In the genomic region with DNA sequence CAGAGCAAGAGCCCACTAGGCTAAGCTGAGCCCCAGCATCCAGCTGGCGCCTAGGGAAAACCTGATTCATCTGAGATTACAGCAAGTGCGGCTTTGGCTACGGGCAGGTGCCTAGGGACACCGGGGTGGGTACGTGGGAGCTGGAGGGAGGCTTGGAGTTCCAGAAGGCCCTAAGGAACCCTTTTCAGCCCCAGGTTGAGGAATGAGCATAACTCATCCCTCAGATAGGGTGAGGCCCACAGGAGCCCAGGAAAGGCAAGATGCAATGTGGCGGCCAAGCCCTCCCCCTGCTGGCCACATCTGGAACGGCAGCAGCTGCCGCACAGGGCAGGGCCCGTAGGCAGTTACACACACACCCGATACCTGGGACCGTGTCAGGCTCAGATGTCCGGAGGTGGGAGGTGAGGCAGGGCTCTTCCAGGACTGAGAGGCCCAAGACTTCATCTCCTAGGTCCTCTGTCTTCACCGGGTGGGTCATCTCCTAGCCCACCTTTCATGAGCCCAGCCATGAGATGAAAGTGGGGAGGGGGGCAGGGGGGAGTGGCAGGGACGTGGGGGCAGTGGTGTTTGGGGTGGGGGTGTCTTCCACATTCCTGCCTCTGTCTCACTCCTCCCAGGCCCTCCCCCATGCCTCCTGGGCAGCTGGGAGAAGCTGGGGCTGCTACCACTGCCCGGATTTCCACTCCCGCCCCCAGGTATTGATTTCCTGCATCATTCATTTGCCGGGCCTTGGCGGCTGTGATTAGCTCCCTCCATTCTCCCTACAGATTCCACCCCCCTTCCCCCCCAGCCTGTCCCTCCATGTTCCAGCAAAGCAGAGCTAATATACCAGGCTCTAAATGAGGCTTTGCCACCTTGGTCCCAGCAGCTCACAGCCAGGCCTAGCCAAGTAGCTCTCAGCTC, we compare ENCODE assay signal across 8 cellular contexts. TPM values are rescaled to one million over a fixed set of nuclear protein-coding genes. Genes with fewer than 3 reads are reported as not detected.
DNase-seq lines count a peak whose midpoint lies in the region; ATAC-seq, FAIRE-seq and TF ChIP-seq lines count a peak whose summit lies in the region.

No MANE protein-coding gene starts in this region.

- H3K27me3 Mint-ChIP-seq in astrocyte (ENCODE audit: low read depth, unreplicated experiment) = peaks cover 63% of the 10 kb centered on the region

- no peaks in the 10 kb centered on the region for H3K36me3 ChIP-seq in astrocyte (ENCODE audit: insufficient read depth, low read length)
- H3K36me3 ChIP-seq in hepatocyte (replicated peaks; ENCODE audit: insufficient read depth, low read depth) = no peaks in the 10 kb centered on the region
- H3K36me3 ChIP-seq in smooth muscle cell (ENCODE audit: low read depth) = no peaks in the 10 kb centered on the region

- H3K27ac Mint-ChIP-seq in astrocyte (ENCODE audit: unreplicated experiment) = no peak overlapping the region

- no peaks in the 10 kb centered on the region for H3K9me3 Mint-ChIP-seq in astrocyte (ENCODE audit: unreplicated experiment)

- peaks cover 21% of the 10 kb centered on the region for H4K20me1 ChIP-seq in astrocyte (ENCODE audit: insufficient read depth, low read length)
- H4K20me1 ChIP-seq in hepatocyte (ENCODE audit: insufficient read depth, poor library complexity, severe bottlenecking) = peaks cover 10% of the 10 kb centered on the region
- H4K20me1 ChIP-seq in smooth muscle cell (ENCODE audit: low read depth) = peaks cover 22% of the 10 kb centered on the region

- H3K79me2 ChIP-seq in astrocyte (ENCODE audit: insufficient read depth, low read length) = peaks cover 19% of the 10 kb centered on the region
- H3K79me2 ChIP-seq in hepatocyte = no peaks in the 10 kb centered on the region
- no peaks in the 10 kb centered on the region for H3K79me2 ChIP-seq in smooth muscle cell (ENCODE audit: low read depth)

- no peak for FAIRE-seq in astrocyte (lab: Jason Lieb, UNC)

- H3K4me2 ChIP-seq in astrocyte (ENCODE audit: low read length) = peak overlapping the region; percentile 58
- H3K4me2 ChIP-seq in hepatocyte = no peak overlapping the region
- no peak overlapping the region for H3K4me2 ChIP-seq in smooth muscle cell

- H3F3A ChIP-seq in smooth muscle cell (ENCODE audit: low read depth) = no peaks in the 10 kb centered on the region

- peaks cover 23% of the 10 kb centered on the region for H3K4me1 ChIP-seq in astrocyte (ENCODE audit: insufficient read depth, low read length)
- H3K4me1 ChIP-seq in hepatocyte (ENCODE audit: insufficient read depth) = peaks cover 11% of the 10 kb centered on the region
- H3K4me1 ChIP-seq in smooth muscle cell (ENCODE audit: low read depth) = peaks cover 18% of the 10 kb centered on the region

- H3K36me3 Mint-ChIP-seq in astrocyte (ENCODE audit: low read depth, unreplicated experiment) = no peaks in the 10 kb centered on the region

- peak overlapping the region; percentile 41 for H3K27ac ChIP-seq in astrocyte (ENCODE audit: low read depth, low read length)
- H3K27ac ChIP-seq in hepatocyte = no peak overlapping the region
- H3K27ac ChIP-seq in smooth muscle cell (ENCODE audit: low read depth) = no peak overlapping the region

- H3K4me1 Mint-ChIP-seq in astrocyte (ENCODE audit: low read depth, unreplicated experiment) = peaks cover 8% of the 10 kb centered on the region

- peak overlapping the region; percentile 42 for H3K9ac ChIP-seq in astrocyte (ENCODE audit: low read length)
- H3K9ac ChIP-seq in smooth muscle cell (ENCODE audit: low read depth) = no peak overlapping the region

- H3K9me3 ChIP-seq in astrocyte (ENCODE audit: insufficient read depth, low read depth, low read length) (no peaks in the 10 kb centered on the region), hepatocyte (ENCODE audit: low read depth) (no peaks in the 10 kb centered on the region), smooth muscle cell (replicated peaks; ENCODE audit: low read depth) (no peaks in the 10 kb centered on the region)

- 28% methylated on average over 16 of the region's 18 CpGs for WGBS in hepatocyte (ENCODE audit: low lambda C conversion rate, missing lambda C conversion rate)
- WGBS in smooth muscle cell (ENCODE audit: low lambda C conversion rate) = 38% methylated on average over 18 of the region's 18 CpGs

- DNase-seq in AG08396 (ENCODE audit: low spot score) (peak; percentile 88), NCI-H1092 (lab: John Stamatoyannopoulos, UW) (peak; percentile 45), T-helper 9 cell (peak; percentile 78), astrocyte (ENCODE audit: low read depth) (peak; percentile 18), hepatocyte (ENCODE audit: low spot score) (peak; percentile 80), smooth muscle cell (lab: John Stamatoyannopoulos, UW; ENCODE audit: unreplicated experiment) (peak; percentile 41)

- TF ChIP-seq CTCF in astrocyte (IDR thresholded peaks at IDR 0.05; ENCODE audit: insufficient read depth, low read depth, low read length) = peak; percentile 93
- TF ChIP-seq CTCF in hepatocyte (IDR thresholded peaks at IDR 0.05; ENCODE audit: poor library complexity) = peak; percentile 93
- peak; percentile 97 for TF ChIP-seq CTCF in smooth muscle cell (IDR thresholded peaks at IDR 0.05; ENCODE audit: borderline replicate concordance, insufficient read depth, poor library complexity, severe bottlenecking)

- H3K9me2 ChIP-seq in hepatocyte (replicated peaks; ENCODE audit: insufficient read depth) = no peaks in the 10 kb centered on the region

- H3K27me3 ChIP-seq in astrocyte (ENCODE audit: insufficient read depth, low read length) = peaks cover 4% of the 10 kb centered on the region
- peaks cover 44% of the 10 kb centered on the region for H3K27me3 ChIP-seq in hepatocyte
- H3K27me3 ChIP-seq in smooth muscle cell (ENCODE audit: low read depth) = peaks cover 53% of the 10 kb centered on the region

- no peak overlapping the region for H3K4me3 Mint-ChIP-seq in astrocyte (ENCODE audit: unreplicated experiment)

- H3K4me3 ChIP-seq in astrocyte (ENCODE audit: insufficient read depth, low read depth, low read length) = no peak overlapping the region
- no peak overlapping the region for H3K4me3 ChIP-seq in hepatocyte
- H3K4me3 ChIP-seq in smooth muscle cell = no peak overlapping the region

- H2AFZ ChIP-seq in astrocyte (ENCODE audit: low read depth, low read length) = no peak overlapping the region
- H2AFZ ChIP-seq in hepatocyte = no peak overlapping the region
- no peak overlapping the region for H2AFZ ChIP-seq in smooth muscle cell (ENCODE audit: low read depth)

- peak; percentile 49 for ATAC-seq in GM19025 (IDR thresholded peaks at IDR 0.05; ENCODE audit: low read depth, unreplicated experiment)
- no peak for ATAC-seq in HG03159 (IDR thresholded peaks at IDR 0.05; ENCODE audit: unreplicated experiment)

RNA-seq across cellular contexts. Expression of a gene that starts 5.5 kb away (rescaled TPM):
- total RNA-seq in astrocyte (5.5 and 5.9 TPM in 2 replicates), hepatocyte (2.8 and 5.8 TPM in 2 replicates), smooth muscle cell (5.7 and 12.5 TPM in 2 replicates)
- polyA plus RNA-seq in hepatocyte (1.4 and 3.8 TPM in 2 replicates), smooth muscle cell (1.5 and 2.4 TPM in 2 replicates)

Comparison
In these comparisons a context has a peak if more than half of its experiments do, and no peak if none do; other contexts are left out.
1. DNase-seq: peak in every context shown above with its lines; median percentile 88 in AG08396; 80 in hepatocyte; 78 in T-helper 9 cell; 45 in NCI-H1092; 41 in smooth muscle cell; 18 in astrocyte.